Comparison of ENCODE assay signal across 6 cellular contexts in genomic region chr17:4938670-4939553, GRCh38. TPM values are rescaled to one million over a fixed set of nuclear protein-coding genes. Genes with fewer than 3 reads are reported as not detected.
A peak's percentile ranks its signal among the peaks of the same experiment; 100 is the strongest.
DNase-seq lines count a peak whose midpoint lies in the region; ATAC-seq and TF ChIP-seq lines count a peak whose summit lies in the region.

No MANE protein-coding gene starts in this region.

- no peaks in the 10 kb centered on the region for H3K9me3 ChIP-seq in stomach

- no peak for DNase-seq in activated CD8-positive, alpha-beta memory T cell treated with anti-CD3 and anti-CD28 coated beads, Interleukin-2, amount 10 ng/mL, durations not matched to agents 7 days and 5 days
- DNase-seq in activated CD8-positive, alpha-beta memory T cell treated with anti-CD3 and anti-CD28 coated beads for 24 hours, result no peak
- peak; percentile 62 to 71 for DNase-seq in erythroblast (lab: John Stamatoyannopoulos, UW)
- DNase-seq in stomach, result no peak
- no peak for DNase-seq in NCI-H2196 (lab: John Stamatoyannopoulos, UW; ENCODE audit: unreplicated experiment)
- no peak for DNase-seq in AG08395 (ENCODE audit: low spot score)

- TF ChIP-seq EP300 in stomach (IDR thresholded peaks at IDR 0.05), result no peak

- intact Hi-C loops in stomach (cut with DNase I; ENCODE audit: low total_unique reads), result no loop called here

- peak overlapping the region; percentile 70 to 91 (median 84) for H3K4me3 ChIP-seq in stomach

- H3K27ac ChIP-seq in stomach, result peak overlapping the region; percentile 91 to 100 (median 95)

- CTCF ChIA-PET in activated CD8-positive, alpha-beta memory T cell treated with anti-CD3 and anti-CD28 coated beads, Interleukin-2, amount 10 ng/mL, durations not matched to agents 7 days and 5 days (lab: Charles Lee), result interaction anchor here (0.9 to 2.7 kb wide), 11 partner anchors 10 to 372 kb away, joined by 3 to 29 read pairs (median 5); partner anchors contain the start of genes ARRB2, CAMTA2, CHRNE and PFN1

- H3K27me3 Mint-ChIP-seq in activated CD8-positive, alpha-beta memory T cell treated with anti-CD3 and anti-CD28 coated beads, Interleukin-2, amount 10 ng/mL, durations not matched to agents 7 days and 5 days, result no peaks in the 10 kb centered on the region

- no peaks in the 10 kb centered on the region for H3K9me3 Mint-ChIP-seq in activated CD8-positive, alpha-beta memory T cell treated with anti-CD3 and anti-CD28 coated beads, Interleukin-2, amount 10 ng/mL, durations not matched to agents 7 days and 5 days (ENCODE audit: low read depth)

- TF ChIP-seq POLR2A in erythroblast (IDR thresholded peaks at IDR 0.05; ENCODE audit: low read length) (no peak), stomach (IDR thresholded peaks at IDR 0.05) (no peak)

- no peaks in the 10 kb centered on the region for H3K27me3 ChIP-seq in stomach

- ATAC-seq in activated CD8-positive, alpha-beta memory T cell treated with anti-CD3 and anti-CD28 coated beads, Interleukin-2, amount 10 ng/mL, durations not matched to agents 7 days and 5 days, result no peak

- H3K36me3 Mint-ChIP-seq in activated CD8-positive, alpha-beta memory T cell treated with anti-CD3 and anti-CD28 coated beads, Interleukin-2, amount 10 ng/mL, durations not matched to agents 7 days and 5 days, result peaks cover 57% of the 10 kb centered on the region

- 35 to 47% (median 42%) methylated on average over 15 to 19 of the region's 19 CpGs for WGBS in stomach, 5 donors

- peak overlapping the region; percentile 83 for H3K27ac Mint-ChIP-seq in activated CD8-positive, alpha-beta memory T cell treated with anti-CD3 and anti-CD28 coated beads, Interleukin-2, amount 10 ng/mL, durations not matched to agents 7 days and 5 days

- peaks cover 42 to 52% (median 48%) of the 10 kb centered on the region in 4 donors for H3K36me3 ChIP-seq in stomach

- peaks cover 59% of the 10 kb centered on the region for H3K4me1 Mint-ChIP-seq in activated CD8-positive, alpha-beta memory T cell treated with anti-CD3 and anti-CD28 coated beads, Interleukin-2, amount 10 ng/mL, durations not matched to agents 7 days and 5 days

- TF ChIP-seq CTCF in stomach (IDR thresholded peaks at IDR 0.05), result no peak

- H3K4me3 Mint-ChIP-seq in activated CD8-positive, alpha-beta memory T cell treated with anti-CD3 and anti-CD28 coated beads, Interleukin-2, amount 10 ng/mL, durations not matched to agents 7 days and 5 days, result peak overlapping the region; percentile 98

- H3K4me1 ChIP-seq in stomach, result peaks cover 39 to 62% (median 60%) of the 10 kb centered on the region in 4 donors

RNA-seq across cellular contexts. Expression of gene SLC25A11, which starts 0.9 kb away (rescaled TPM):
- total RNA-seq in activated CD8-positive, alpha-beta memory T cell treated with anti-CD3 and anti-CD28 coated beads, Interleukin-2, amount 10 ng/mL, durations not matched to agents 7 days and 5 days, result 10 to 100 TPM; 82.3 to 84.6 TPM
- total RNA-seq in stomach, result 10 to 100 TPM; 25.2 to 73.5 (median 43.2) TPM
- polyA plus RNA-seq in stomach, result 10 to 100 TPM; 29.1 to 45.6 (median 40.9) TPM

RNA-seq across cellular contexts. Expression of gene RNF167, which starts 1.2 kb away (rescaled TPM):
- 100 to 1,000 TPM; 226 to 273 TPM for total RNA-seq in activated CD8-positive, alpha-beta memory T cell treated with anti-CD3 and anti-CD28 coated beads, Interleukin-2, amount 10 ng/mL, durations not matched to agents 7 days and 5 days
- 10 to 100 TPM in 4 of 5 donors, 1 to 10 TPM in 1; 8.8 to 57.1 (median 33.9) TPM for total RNA-seq in stomach
- polyA plus RNA-seq in stomach, result 100 to 1,000 TPM in 2 of 3 donors, 10 to 100 TPM in 1; 73.3 to 134 (median 112) TPM

RNA-seq across cellular contexts. Expression of gene GP1BA, which starts 6.8 kb away (rescaled TPM):
- total RNA-seq in activated CD8-positive, alpha-beta memory T cell treated with anti-CD3 and anti-CD28 coated beads, Interleukin-2, amount 10 ng/mL, durations not matched to agents 7 days and 5 days, result not detected
- not detected for total RNA-seq in stomach
- under 1 TPM in 1 of 3 donors, not detected in 2; 0.05 TPM for polyA plus RNA-seq in stomach

RNA-seq across cellular contexts. Expression of gene PFN1, which starts 9.4 kb away (rescaled TPM):
- total RNA-seq in activated CD8-positive, alpha-beta memory T cell treated with anti-CD3 and anti-CD28 coated beads, Interleukin-2, amount 10 ng/mL, durations not matched to agents 7 days and 5 days, result 1,000 to 10,000 TPM; 2,029 to 2,329 TPM
- 100 to 1,000 TPM; 218 to 690 (median 514) TPM for total RNA-seq in stomach
- polyA plus RNA-seq in stomach, result 100 to 1,000 TPM; 587 to 789 (median 610) TPM

RNA-seq across cellular contexts. Expression of gene ENO3, which starts 12.0 kb away (rescaled TPM):
- total RNA-seq in activated CD8-positive, alpha-beta memory T cell treated with anti-CD3 and anti-CD28 coated beads, Interleukin-2, amount 10 ng/mL, durations not matched to agents 7 days and 5 days, result 10 to 100 TPM; 27.7 to 30.8 TPM
- total RNA-seq in stomach, result 10 to 100 TPM in 1 of 5 donors, 1 to 10 TPM in 3, not detected in 1; 1.8 to 12.1 (median 5.8) TPM
- polyA plus RNA-seq in stomach, result 10 to 100 TPM in 1 of 3 donors, 1 to 10 TPM in 2; 6.6 to 11.3 (median 10.0) TPM

Comparison
In these comparisons a context has a peak if more than half of its experiments do, and no peak if none do; other contexts are left out.
1. DNase-seq: peak in erythroblast (2 of 2); none in activated CD8-positive, alpha-beta memory T cell treated with anti-CD3 and anti-CD28 coated beads, Interleukin-2, amount 10 ng/mL, durations not matched to agents 7 days and 5 days (single experiment), activated CD8-positive, alpha-beta memory T cell treated with anti-CD3 and anti-CD28 coated beads for 24 hours (single experiment), stomach (single experiment), NCI-H2196 (single experiment) and AG08395 (single experiment).